Comparison of ENCODE assay signal across 8 cellular contexts in genomic region chr11:94638902-94639373, GRCh38.
DNase-seq lines count a peak whose midpoint lies in the region; ATAC-seq and TF ChIP-seq lines count a peak whose summit lies in the region.

No MANE protein-coding gene starts in this region.

- H3K4me1 Mint-ChIP-seq in brain = no peaks in the 10 kb centered on the region
- peaks cover 10% of the 10 kb centered on the region for H3K4me1 Mint-ChIP-seq in Calu3 (ENCODE audit: low read depth, unreplicated experiment)
- H3K4me1 Mint-ChIP-seq in activated T-cell treated with anti-CD3 and anti-CD28 coated beads, Interleukin-2, amount 50 U/mL, for 24 hours (ENCODE audit: low read depth) = peaks cover 7% of the 10 kb centered on the region

- no TSS peak for BruUV-seq in Calu3 (replicated peaks; lab: Mats Ljungman, UMichigan)

- H3K36me3 Mint-ChIP-seq in brain = no peaks in the 10 kb centered on the region
- H3K36me3 Mint-ChIP-seq in Calu3 (ENCODE audit: insufficient read depth, unreplicated experiment) = no peaks in the 10 kb centered on the region
- H3K36me3 Mint-ChIP-seq in activated T-cell treated with anti-CD3 and anti-CD28 coated beads, Interleukin-2, amount 50 U/mL, for 24 hours (ENCODE audit: low read depth) = no peaks in the 10 kb centered on the region

- peaks cover 5% of the 10 kb centered on the region for H3K27me3 Mint-ChIP-seq in brain
- no peaks in the 10 kb centered on the region for H3K27me3 Mint-ChIP-seq in Calu3 (ENCODE audit: unreplicated experiment)
- H3K27me3 Mint-ChIP-seq in activated T-cell treated with anti-CD3 and anti-CD28 coated beads, Interleukin-2, amount 50 U/mL, for 24 hours = no peaks in the 10 kb centered on the region

- H3K27me3 ChIP-seq in lung (ENCODE audit: control insufficient read depth, insufficient read depth) (no peaks in the 10 kb centered on the region), uterus (no peaks in the 10 kb centered on the region)

- no peak overlapping the region for H3K4me3 ChIP-seq in lung
- H3K4me3 ChIP-seq in uterus = no peak overlapping the region

- no peak for DNase-seq in Right ventricle myocardium inferior (ENCODE audit: missing footprints)
- DNase-seq in cardiac septum (ENCODE audit: low spot score) = no peak
- DNase-seq in lung (ENCODE audit: low spot score) = no peak
- no peak for DNase-seq in uterus
- no peak for DNase-seq in Calu3
- no peak for DNase-seq in activated T-cell treated with anti-CD3 and anti-CD28 coated beads, Interleukin-2, amount 50 U/mL, for 24 hours

- H3K27ac ChIP-seq in lung (ENCODE audit: low read depth in 1 of 2, low read length in 1 of 2) (peak overlapping the region; percentile 36 to 60), uterus (peak overlapping the region; percentile 28 to 66)

- H3K9me3 Mint-ChIP-seq in brain (no peaks in the 10 kb centered on the region), Calu3 (ENCODE audit: low read depth, unreplicated experiment) (no peaks in the 10 kb centered on the region)
- H3K9me3 Mint-ChIP-seq in activated T-cell treated with anti-CD3 and anti-CD28 coated beads, Interleukin-2, amount 50 U/mL, for 24 hours = no peaks in the 10 kb centered on the region

- H3K4me3 Mint-ChIP-seq in brain (no peak overlapping the region), Calu3 (ENCODE audit: low read depth, unreplicated experiment) (no peak overlapping the region)
- H3K4me3 Mint-ChIP-seq in activated T-cell treated with anti-CD3 and anti-CD28 coated beads, Interleukin-2, amount 50 U/mL, for 24 hours = no peak overlapping the region

- ATAC-seq in Right ventricle myocardium inferior (peak; percentile 64), lung (ENCODE audit: insufficient read depth, low FRiP score) (peak; percentile 75), HG03520 (IDR thresholded peaks at IDR 0.05; ENCODE audit: unreplicated experiment) (no peak)

- H3K4me1 ChIP-seq in lung (ENCODE audit: control insufficient read depth in 2 of 2, insufficient read depth in 2 of 2, low read length in 2 of 2) = peaks cover 0 to 3% of the 10 kb centered on the region in 2 donors
- peaks cover 0 to 7% of the 10 kb centered on the region in 2 donors for H3K4me1 ChIP-seq in uterus

- CTCF ChIA-PET in Calu3 (lab: Charles Lee) = no interaction called here

- H3K36me3 ChIP-seq in lung (ENCODE audit: control insufficient read depth in 2 of 2, insufficient read depth in 2 of 2, low read length in 2 of 2) (no peaks in the 10 kb centered on the region), uterus (no peaks in the 10 kb centered on the region)

- intact Hi-C loops in Right ventricle myocardium inferior (cut with DNase I) (no loop called here), cardiac septum (cut with DNase I) (no loop called here), uterus (cut with DNase I; ENCODE audit: low total_unique reads) (no loop called here), Calu3 (cut with micrococcal nuclease; ENCODE audit: unreplicated experiment) (no loop called here)

- TF ChIP-seq POLR2A in uterus (IDR thresholded peaks at IDR 0.05) = no peak

- WGBS in lung, 2 donors = 38 to 46% methylated on average over 4 of the region's 4 CpGs

- no peaks in the 10 kb centered on the region for H3K9me3 ChIP-seq in lung (ENCODE audit: control insufficient read depth in 2 of 2, insufficient read depth in 1 of 2, low read length in 1 of 2)
- H3K9me3 ChIP-seq in uterus = no peaks in the 10 kb centered on the region

- H3K27ac Mint-ChIP-seq in brain = peak overlapping the region in 3 of 5 experiments; percentile 6 to 22 (median 20)
- no peak overlapping the region for H3K27ac Mint-ChIP-seq in Calu3 (ENCODE audit: unreplicated experiment)
- no peak overlapping the region for H3K27ac Mint-ChIP-seq in activated T-cell treated with anti-CD3 and anti-CD28 coated beads, Interleukin-2, amount 50 U/mL, for 24 hours

- no peak for TF ChIP-seq CTCF in brain (conservative IDR thresholded peaks at IDR 0.05)
- TF ChIP-seq CTCF in lung (IDR thresholded peaks at IDR 0.05; ENCODE audit: control extremely low read depth, extremely low read depth) = no peak
- TF ChIP-seq CTCF in uterus (IDR thresholded peaks at IDR 0.05) = no peak
- no peak for TF ChIP-seq CTCF in Calu3 (IDR thresholded peaks at IDR 0.05; ENCODE audit: unreplicated experiment)

Comparison
In these comparisons a context has a peak if more than half of its experiments do, and no peak if none do; other contexts are left out.
1. H3K27ac Mint-ChIP-seq: peak in brain (3 of 5); none in Calu3 (single experiment) and activated T-cell treated with anti-CD3 and anti-CD28 coated beads, Interleukin-2, amount 50 U/mL, for 24 hours (single experiment).